In genomic region chr19:13726323-13726722, GRCh38 we compare ENCODE assay signal across 28 cellular contexts.
"Had no signal": no experiment of that assay in that cellular context is flagged by ENCODE, and none has a peak within 500 bp of the region (broad histone marks: within the 10 kb centered on the region; RNA-seq: fewer than 3 reads in every experiment).

No MANE protein-coding gene starts in this region.

- H3K27ac ChIP-seq: ascending aorta, cardiac muscle cell, SJSA1 had no signal

- H3K4me2 ChIP-seq: SK-N-SH had no signal

- H3K27me3 ChIP-seq: ascending aorta, cardiac muscle cell, SJSA1 had no signal

- H3K9ac ChIP-seq: SK-N-SH had no signal

- H3K4me3 ChIP-seq: ascending aorta, cardiac muscle cell, SJSA1 had no signal

- H3K36me3 ChIP-seq: ascending aorta, cardiac muscle cell, SJSA1 had no signal

- DNase-seq: activated CD4-positive, alpha-beta T cell treated with anti-CD3 and anti-CD28 coated beads, Interleukin-2, amount 10 ng/mL, durations not matched to agents 24 days and 14 days; activated CD4-positive, alpha-beta T cell treated with anti-CD3 and anti-CD28 coated beads, Interleukin-2, amount 50 U/mL, for 4 hours; activated CD8-positive, alpha-beta T cell treated with anti-CD3 and anti-CD28 coated beads, Interleukin-2, amount 10 ng/mL, durations not matched to agents 7 days and 5 days; activated gamma-delta T cell; activated naive CD4-positive, alpha-beta T cell treated with Interleukin-2 at 50 U/mL for 16 hours; activated naive CD8-positive, alpha-beta T cell treated with anti-CD3 and anti-CD28 coated beads, Interleukin-2, amount 10 ng/mL, durations not matched to agents 7 days and 5 days; activated T-cell treated with anti-CD3 and anti-CD28 coated beads, Interleukin-2, amount 50 U/mL, for 24 hours; amygdala; Karpas-422; MV-4-11; NCI-H1092 treated with DMSO at 0.1 percent for 48 hours; NCI-H1417 treated with DMSO at 0.1 percent for 48 hours; NCI-H187 treated with DMSO at 0.1 percent for 48 hours; NCI-H2081; NCI-H2171 treated with DMSO at 0.1 percent for 48 hours; NCI-H2227 treated with DMSO at 0.1 percent for 48 hours; NCI-H446; NCI-H510A treated with DMSO at 0.1 percent for 48 hours; NCI-H526 treated with DMSO at 0.1 percent for 48 hours; NCI-H82; SHP77; SK-N-SH; T-cell; T-helper 17 cell had no signal

- ATAC-seq: activated CD8-positive, alpha-beta T cell treated with anti-CD3 and anti-CD28 coated beads, Interleukin-2, amount 10 ng/mL, durations not matched to agents 7 days and 5 days; Panc1; T-cell; T-helper 17 cell had no signal
